In the genomic region with DNA sequence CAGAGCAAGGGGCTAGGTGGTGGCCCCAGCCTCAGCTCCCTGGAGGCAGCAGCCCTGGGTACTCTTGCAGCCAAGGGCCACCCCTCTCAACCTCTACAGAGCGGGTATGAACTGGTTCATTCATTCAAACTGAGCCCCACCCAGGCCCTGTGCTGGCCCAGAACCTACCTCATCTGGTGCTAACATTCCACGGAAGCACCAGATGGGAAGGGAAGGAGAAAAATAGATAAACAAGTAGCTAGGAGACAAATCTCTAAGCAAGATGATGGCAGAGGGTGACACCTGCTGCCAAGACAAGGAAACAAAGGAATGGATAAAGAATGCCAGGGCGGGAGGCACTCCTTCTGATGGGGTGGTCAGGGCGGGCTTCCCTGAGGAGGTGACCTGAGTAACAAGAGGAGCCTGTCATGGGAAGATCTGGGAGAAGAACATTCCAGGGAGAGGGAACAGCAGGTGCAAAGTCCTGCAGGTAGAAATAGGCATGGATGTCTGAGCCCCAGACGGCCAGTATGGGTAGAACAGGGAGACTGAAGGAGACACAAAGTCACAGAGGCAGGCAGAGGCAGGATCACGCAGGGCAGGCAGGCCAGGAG, we compare ENCODE assay signal across 8 cellular contexts. TPM values are rescaled to one million over a fixed set of nuclear protein-coding genes. Genes with fewer than 3 reads are reported as not detected.
A peak's percentile ranks its signal among the peaks of the same experiment; 100 is the strongest.
DNase-seq lines count a peak whose midpoint lies in the region; ATAC-seq and TF ChIP-seq lines count a peak whose summit lies in the region.

No MANE protein-coding gene starts in this region.

- no peak for TF ChIP-seq EP300 in SK-N-SH (IDR thresholded peaks at IDR 0.05; ENCODE audit: borderline replicate concordance in 1 of 2, low read depth in 1 of 2, low read length in 1 of 2)

- H3K36me3 ChIP-seq in SK-N-SH (replicated peaks in 1 of 2; ENCODE audit: control insufficient read depth in 1 of 2, insufficient read depth in 2 of 2, low read length in 1 of 2) (peaks cover 0 to 5% of the 10 kb centered on the region in 2 experiments), adrenal gland (replicated peaks in 1 of 2) (peaks cover 0 to 44% of the 10 kb centered on the region in 2 donors), esophagus squamous epithelium (peaks cover 11 to 64% (median 19%) of the 10 kb centered on the region in 3 donors), breast epithelium (no peaks in the 10 kb centered on the region)

- H3K9me2 ChIP-seq in SK-N-SH = no peaks in the 10 kb centered on the region

- no peaks in the 10 kb centered on the region for H3F3A ChIP-seq in SK-N-SH (replicated peaks; ENCODE audit: insufficient read depth)

- no peaks in the 10 kb centered on the region for H3K9me3 Mint-ChIP-seq in type B pancreatic cell

- peaks cover 10% of the 10 kb centered on the region for H3K4me1 Mint-ChIP-seq in type B pancreatic cell (ENCODE audit: unreplicated experiment)

- TF ChIP-seq RAD21 in SK-N-SH (IDR thresholded peaks at IDR 0.05; ENCODE audit: low read length) = peak; percentile 47; the same call in 1 of the 2 replicates

- POLR2A ChIA-PET in SK-N-SH (lab: Yijun Ruan, JAX) = no interaction called here

- H3K27ac Mint-ChIP-seq in type B pancreatic cell = peak overlapping the region; percentile 44

- peaks cover 5% of the 10 kb centered on the region for H3K36me3 Mint-ChIP-seq in type B pancreatic cell

- H3K27me3 ChIP-seq in right cardiac atrium (ENCODE audit: control insufficient read depth, insufficient read depth) (no peaks in the 10 kb centered on the region), SK-N-SH (ENCODE audit: insufficient read depth) (no peaks in the 10 kb centered on the region), adrenal gland (no peaks in the 10 kb centered on the region), esophagus squamous epithelium (no peaks in the 10 kb centered on the region), breast epithelium (no peaks in the 10 kb centered on the region)

- H3K27me3 Mint-ChIP-seq in type B pancreatic cell = no peaks in the 10 kb centered on the region

- H3K79me2 ChIP-seq in SK-N-SH (ENCODE audit: insufficient read depth) = peaks cover 4% of the 10 kb centered on the region; the same call in 1 of the 2 replicates

- intact Hi-C loops in right cardiac atrium (cut with DNase I) (no loop called here), Right ventricle myocardium inferior (cut with DNase I) (no loop called here), adrenal gland (cut with DNase I) (no loop called here), esophagus squamous epithelium (cut with DNase I) (no loop called here), breast epithelium (cut with DNase I; ENCODE audit: low total_unique reads) (no loop called here)

- TF ChIP-seq POLR2A in adrenal gland (IDR thresholded peaks at IDR 0.05) = no peak
- TF ChIP-seq POLR2A in esophagus squamous epithelium (IDR thresholded peaks at IDR 0.05) = no peak
- TF ChIP-seq POLR2A in breast epithelium (IDR thresholded peaks at IDR 0.05) = no peak

- H3K4me3 ChIP-seq in right cardiac atrium (ENCODE audit: low read length) = no peak overlapping the region
- H3K4me3 ChIP-seq in SK-N-SH (ENCODE audit: low read depth in 2 of 2, low read length in 1 of 2) = no peak overlapping the region
- H3K4me3 ChIP-seq in fibroblast of villous mesenchyme (ENCODE audit: low read depth, low read length) = no peak overlapping the region
- no peak overlapping the region for H3K4me3 ChIP-seq in adrenal gland
- no peak overlapping the region for H3K4me3 ChIP-seq in esophagus squamous epithelium
- no peak overlapping the region for H3K4me3 ChIP-seq in breast epithelium

- H3K9ac ChIP-seq in SK-N-SH = no peak overlapping the region

- no peak overlapping the region for H3K4me2 ChIP-seq in SK-N-SH

- DNase-seq in right cardiac atrium = peak in 2 of 3 donors; percentile 42 to 53
- DNase-seq in Right ventricle myocardium inferior (ENCODE audit: missing footprints) = no peak
- DNase-seq in SK-N-SH = no peak
- peak; percentile 61 for DNase-seq in fibroblast of villous mesenchyme (ENCODE audit: low read depth)
- DNase-seq in type B pancreatic cell (ENCODE audit: extremely low spot score, unreplicated experiment) = no peak
- DNase-seq in adrenal gland = no peak
- DNase-seq in esophagus squamous epithelium (lab: John Stamatoyannopoulos, UW) = no peak
- DNase-seq in breast epithelium (ENCODE audit: low spot score in 2 of 2) = no peak

- peak; percentile 17; the same call in 1 of the 2 replicates for TF ChIP-seq CTCF in SK-N-SH (IDR thresholded peaks at IDR 0.05)
- peak; percentile 31 for TF ChIP-seq CTCF in fibroblast of villous mesenchyme (IDR thresholded peaks at IDR 0.05; ENCODE audit: insufficient read depth, low read depth, low read length)
- no peak for TF ChIP-seq CTCF in type B pancreatic cell (conservative IDR thresholded peaks at IDR 0.05)
- no peak for TF ChIP-seq CTCF in adrenal gland (IDR thresholded peaks at IDR 0.05)
- peak in 1 of 6 experiments; percentile 15 for TF ChIP-seq CTCF in esophagus squamous epithelium (IDR thresholded peaks at IDR 0.05)
- no peak for TF ChIP-seq CTCF in breast epithelium (IDR thresholded peaks at IDR 0.05)

- 67% methylated on average over 6 of the region's 6 CpGs for WGBS in right cardiac atrium
- WGBS in SK-N-SH (ENCODE audit: low lambda C conversion rate) = 90% methylated on average over 6 of the region's 6 CpGs
- 70 to 77% (median 74%) methylated on average over 6 of the region's 6 CpGs for WGBS in adrenal gland, 4 donors
- WGBS in esophagus squamous epithelium, 2 donors = 55 to 62% methylated on average over 5 to 6 of the region's 6 CpGs

- H3K4me3 Mint-ChIP-seq in type B pancreatic cell = no peak overlapping the region

- H2AFZ ChIP-seq in SK-N-SH (ENCODE audit: low read depth) = no peak overlapping the region

- H3K27ac ChIP-seq in right cardiac atrium (ENCODE audit: low read length) (no peak overlapping the region), SK-N-SH (ENCODE audit: low read depth in 2 of 2, low read length in 1 of 2) (no peak overlapping the region), adrenal gland (no peak overlapping the region), esophagus squamous epithelium (peak overlapping the region in 1 of 4 donors; percentile 55), breast epithelium (no peak overlapping the region)

- H3K9me3 ChIP-seq in right cardiac atrium (ENCODE audit: control insufficient read depth, low read length) = no peaks in the 10 kb centered on the region
- no peaks in the 10 kb centered on the region for H3K9me3 ChIP-seq in SK-N-SH
- H3K9me3 ChIP-seq in adrenal gland (replicated peaks in 1 of 3) = no peaks in the 10 kb centered on the region
- H3K9me3 ChIP-seq in esophagus squamous epithelium = no peaks in the 10 kb centered on the region
- no peaks in the 10 kb centered on the region for H3K9me3 ChIP-seq in breast epithelium

- CTCF ChIA-PET in SK-N-SH (lab: Yijun Ruan, JAX) = interaction anchor here (0.6 to 2.1 kb wide), 4 partner anchors 12 to 118 kb away, joined by 3 to 7 read pairs (median 3); no protein-coding TSS in a partner anchor

- ATAC-seq in right cardiac atrium (no peak), Right ventricle myocardium inferior (no peak)

- H3K4me1 ChIP-seq in right cardiac atrium (ENCODE audit: control insufficient read depth, insufficient read depth, low read length) = no peaks in the 10 kb centered on the region
- peaks cover 0 to 8% of the 10 kb centered on the region in 2 experiments; a peak in 1 of 4 replicates for H3K4me1 ChIP-seq in SK-N-SH (ENCODE audit: control insufficient read depth in 1 of 2, insufficient read depth in 2 of 2, low read depth in 1 of 2, low read length in 1 of 2)
- peaks cover 13 to 29% of the 10 kb centered on the region in 2 donors for H3K4me1 ChIP-seq in adrenal gland (replicated peaks in 1 of 2)
- H3K4me1 ChIP-seq in esophagus squamous epithelium = peaks cover 22 to 53% (median 23%) of the 10 kb centered on the region in 3 donors
- peaks cover 7 to 8% of the 10 kb centered on the region in 2 donors for H3K4me1 ChIP-seq in breast epithelium

- no peaks in the 10 kb centered on the region for H4K20me1 ChIP-seq in SK-N-SH (ENCODE audit: insufficient read depth)

RNA-seq across cellular contexts. Expression of a gene that starts 6.1 kb away (rescaled TPM):
- total RNA-seq in right cardiac atrium (10 to 100 TPM; 26.3 to 36.7 (median 32.3) TPM), Right ventricle myocardium inferior (21.9 TPM), fibroblast of villous mesenchyme (30.0 and 34.1 TPM in 2 replicates), type B pancreatic cell (ENCODE audit: low replicate concordance) (11.9 and 17.5 TPM in 2 replicates), adrenal gland (10 to 100 TPM in 7 of 8 donors, 1 to 10 TPM in 1; 8.7 to 65.7 (median 24.7) TPM), esophagus squamous epithelium (10 to 100 TPM; 12.5 to 33.0 (median 23.8) TPM), breast epithelium (10 to 100 TPM; 17.6 to 44.6 (median 24.0) TPM)
- polyA plus RNA-seq in right cardiac atrium (24.3 TPM), SK-N-SH (2012; rRNA removed) (28.4 and 30.2 TPM in 2 replicates), adrenal gland (1 to 10 TPM; 5.3 to 9.2 (median 8.6) TPM)
- polyA plus RNA-seq in SK-N-SH (2012; cell fraction: cytosol; rRNA removed) = 11.0 and 21.1 TPM in 2 replicates
- polyA plus RNA-seq in SK-N-SH (2012; cell fraction: nucleus; rRNA removed) = 29.1 and 30.8 TPM in 2 replicates

RNA-seq across cellular contexts. Expression of a gene that starts 11.3 kb away (rescaled TPM):
- total RNA-seq in right cardiac atrium (10 to 100 TPM; 60.1 to 73.7 (median 65.2) TPM), Right ventricle myocardium inferior (43.3 TPM), fibroblast of villous mesenchyme (39.9 and 44.0 TPM in 2 replicates), type B pancreatic cell (ENCODE audit: low replicate concordance) (19.8 and 32.6 TPM in 2 replicates), adrenal gland (100 to 1,000 TPM in 1 of 8 donors, 10 to 100 TPM in 7; 39.1 to 129 (median 68.1) TPM), esophagus squamous epithelium (10 to 100 TPM; 14.5 to 69.4 (median 26.1) TPM), breast epithelium (100 to 1,000 TPM in 2 of 3 donors, 10 to 100 TPM in 1; 61.5 to 175 (median 103) TPM)
- polyA plus RNA-seq in right cardiac atrium (55.9 TPM), SK-N-SH (2012; rRNA removed) (34.8 and 47.5 TPM in 2 replicates), adrenal gland (10 to 100 TPM; 26.7 to 46.9 (median 40.0) TPM)
- polyA plus RNA-seq in SK-N-SH (2012; cell fraction: cytosol; rRNA removed) = 15.2 and 27.6 TPM in 2 replicates
- 38.6 and 69.7 TPM in 2 replicates for polyA plus RNA-seq in SK-N-SH (2012; cell fraction: nucleus; rRNA removed)

RNA-seq across cellular contexts. Expression of a gene that starts 19.9 kb away (rescaled TPM):
- total RNA-seq in right cardiac atrium (1 to 10 TPM in 1 of 4 donors, under 1 TPM in 1, not detected in 2; 0.29 to 1.3 TPM), Right ventricle myocardium inferior (not detected), fibroblast of villous mesenchyme (2.6 and 3.5 TPM in 2 replicates), type B pancreatic cell (ENCODE audit: low replicate concordance) (5.8 and 9.4 TPM in 2 replicates), adrenal gland (1 to 10 TPM in 2 of 8 donors, under 1 TPM in 3, not detected in 3; 0.19 to 2.3 (median 0.83) TPM), esophagus squamous epithelium (1 to 10 TPM in 3 of 4 donors, not detected in 1; 3.1 to 4.6 (median 3.6) TPM), breast epithelium (10 to 100 TPM in 1 of 3 donors, 1 to 10 TPM in 2; 2.2 to 10.1 (median 5.2) TPM)
- polyA plus RNA-seq in right cardiac atrium (0.29 TPM), SK-N-SH (2012; rRNA removed) (4.0 and 6.1 TPM in 2 replicates), adrenal gland (1 to 10 TPM in 1 of 3 donors, under 1 TPM in 2; 0.22 to 1.5 (median 0.54) TPM)
- polyA plus RNA-seq in SK-N-SH (2012; cell fraction: cytosol; rRNA removed) = 1.7 and 2.5 TPM in 2 replicates
- 40.1 and 41.3 TPM in 2 replicates for polyA plus RNA-seq in SK-N-SH (2012; cell fraction: nucleus; rRNA removed)

RNA-seq across cellular contexts. Expression of a gene that starts 26.9 kb away (rescaled TPM):
- total RNA-seq in right cardiac atrium = 10 to 100 TPM; 13.6 to 20.0 (median 16.0) TPM
- 16.4 TPM for polyA plus RNA-seq in right cardiac atrium
- total RNA-seq in Right ventricle myocardium inferior = 11.9 TPM
- 106 and 117 TPM in 2 replicates for polyA plus RNA-seq in SK-N-SH (2012; rRNA removed)
- polyA plus RNA-seq in SK-N-SH (2012; cell fraction: cytosol; rRNA removed) = 54.1 and 69.2 TPM in 2 replicates
- polyA plus RNA-seq in SK-N-SH (2012; cell fraction: nucleus; rRNA removed) = 90.7 and 100 TPM in 2 replicates
- 11.2 and 11.9 TPM in 2 replicates for total RNA-seq in fibroblast of villous mesenchyme
- 41.6 and 56.3 TPM in 2 replicates for total RNA-seq in type B pancreatic cell (ENCODE audit: low replicate concordance)
- total RNA-seq in adrenal gland = 10 to 100 TPM; 18.4 to 46.8 (median 31.4) TPM
- 10 to 100 TPM; 32.9 to 36.5 (median 35.6) TPM for polyA plus RNA-seq in adrenal gland
- total RNA-seq in esophagus squamous epithelium = 10 to 100 TPM; 12.5 to 18.5 (median 15.7) TPM
- total RNA-seq in breast epithelium = 10 to 100 TPM; 10.6 to 17.4 (median 17.1) TPM

RNA-seq across cellular contexts. Expression of a gene that starts 33.2 kb away (rescaled TPM):
- total RNA-seq in right cardiac atrium = 100 to 1,000 TPM; 630 to 722 (median 659) TPM
- polyA plus RNA-seq in right cardiac atrium = 811 TPM
- 880 TPM for total RNA-seq in Right ventricle myocardium inferior
- 103 and 125 TPM in 2 replicates for polyA plus RNA-seq in SK-N-SH (2012; rRNA removed)
- polyA plus RNA-seq in SK-N-SH (2012; cell fraction: cytosol; rRNA removed) = 65.8 and 85.2 TPM in 2 replicates
- 98.3 and 147 TPM in 2 replicates for polyA plus RNA-seq in SK-N-SH (2012; cell fraction: nucleus; rRNA removed)
- total RNA-seq in fibroblast of villous mesenchyme = 37.1 and 43.8 TPM in 2 replicates
- 35.2 and 59.8 TPM in 2 replicates for total RNA-seq in type B pancreatic cell (ENCODE audit: low replicate concordance)
- total RNA-seq in adrenal gland = 100 to 1,000 TPM in 3 of 8 donors, 10 to 100 TPM in 5; 51.9 to 136 (median 88.0) TPM
- polyA plus RNA-seq in adrenal gland = 100 to 1,000 TPM in 2 of 3 donors, 10 to 100 TPM in 1; 60.0 to 242 (median 175) TPM
- total RNA-seq in esophagus squamous epithelium = 10 to 100 TPM; 11.1 to 36.1 (median 26.8) TPM
- 10 to 100 TPM; 23.5 to 30.2 (median 23.6) TPM for total RNA-seq in breast epithelium

Comparison
In these comparisons a context has a peak if more than half of its experiments do, and no peak if none do; other contexts are left out.
1. DNase-seq: peak in right cardiac atrium (2 of 3) and fibroblast of villous mesenchyme (single experiment); none in Right ventricle myocardium inferior (single experiment), SK-N-SH (single experiment), type B pancreatic cell (single experiment), adrenal gland (0 of 7), esophagus squamous epithelium (single experiment) and breast epithelium (0 of 2).
2. CTCF ChIP-seq: peak in SK-N-SH (single experiment) and fibroblast of villous mesenchyme (single experiment); none in type B pancreatic cell (single experiment), adrenal gland (0 of 6) and breast epithelium (0 of 3).